ENCODE assay signal across 8 cellular contexts in the genomic region with DNA sequence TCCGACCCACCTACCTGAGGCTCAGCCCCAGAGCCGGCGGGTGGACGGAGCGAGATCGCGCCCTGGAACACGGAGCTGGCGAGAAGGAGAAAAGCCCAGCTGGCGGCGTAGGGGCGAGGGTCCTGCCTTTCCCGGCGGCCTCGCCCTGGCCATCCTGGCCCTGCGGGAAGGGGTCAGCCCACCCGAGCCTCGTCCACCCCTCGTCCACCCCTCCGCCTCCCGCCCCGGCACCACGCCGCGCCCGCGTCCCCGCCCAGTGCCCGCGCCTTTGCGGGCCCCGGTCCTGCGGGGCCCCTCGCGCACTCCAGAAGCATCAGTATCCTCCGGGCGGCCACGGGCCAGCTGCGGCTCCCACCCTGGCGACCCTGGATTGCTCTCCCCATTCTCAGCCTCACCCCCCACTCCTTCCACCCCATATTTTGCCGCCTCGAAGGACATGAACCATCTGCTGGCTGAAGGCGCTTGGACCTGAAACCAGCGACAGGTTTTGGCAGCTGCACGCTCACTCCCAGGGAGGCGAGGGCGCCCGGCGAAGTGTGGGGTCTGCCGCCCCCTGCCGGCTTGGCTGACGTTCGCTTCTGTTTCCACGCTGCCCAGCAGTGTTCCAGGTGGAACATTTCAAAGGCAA.
DNase-seq lines count a peak whose midpoint lies in the region; ATAC-seq and TF ChIP-seq lines count a peak whose summit lies in the region.

No MANE protein-coding gene starts in this region.

- peak overlapping the region; percentile 93 for H3K4me2 ChIP-seq in skeletal muscle satellite cell (ENCODE audit: low read length)

- TF ChIP-seq CTCF in brain microvascular endothelial cell (IDR thresholded peaks at IDR 0.05; ENCODE audit: low read depth, low read length, missing control alignments) = peak; percentile 82

- H3K27ac Mint-ChIP-seq in T-helper 2 cell treated with Interferon-gamma antibody and Interleukin-4, amounts not matched to agents 5 μg/mL and 100 μg/mL, for 36 hours = no peak overlapping the region

- DNase-seq in DMS 273 (lab: John Stamatoyannopoulos, UW; ENCODE audit: unreplicated experiment) (peak; percentile 90), HuH-7.5 (ENCODE audit: low spot score) (peak; percentile 74), brain microvascular endothelial cell (peak; percentile 35), iPS-NIHi7 (ENCODE audit: extremely low spot score) (peak; percentile 90), posterior vena cava (ENCODE audit: low spot score) (no peak)
- peak; percentile 36 for DNase-seq in T-helper 2 cell treated with Interferon-gamma antibody and Interleukin-4, amounts not matched to agents 5 μg/mL and 100 μg/mL, for 36 hours (ENCODE audit: low spot score)

- H3K27ac ChIP-seq in brain microvascular endothelial cell = no peak overlapping the region

- H3K9me3 ChIP-seq in skeletal muscle satellite cell (replicated peaks; ENCODE audit: low read length) = no peaks in the 10 kb centered on the region

- intact Hi-C loops in posterior vena cava (cut with DNase I) = no loop called here

- in situ Hi-C loops in brain microvascular endothelial cell (cut with HindIII; ENCODE audit: low pct_ligation_motif_present, low sequenced_read_pairs) = no loop called here

- H3K4me1 Mint-ChIP-seq in T-helper 2 cell treated with Interferon-gamma antibody and Interleukin-4, amounts not matched to agents 5 μg/mL and 100 μg/mL, for 36 hours (ENCODE audit: low read depth) = no peaks in the 10 kb centered on the region

- peaks cover 20% of the 10 kb centered on the region for H3K27me3 Mint-ChIP-seq in T-helper 2 cell treated with Interferon-gamma antibody and Interleukin-4, amounts not matched to agents 5 μg/mL and 100 μg/mL, for 36 hours (ENCODE audit: low read depth)

- H3K27me3 ChIP-seq in brain microvascular endothelial cell (replicated peaks) (no peaks in the 10 kb centered on the region), skeletal muscle satellite cell (ENCODE audit: control insufficient read depth, insufficient read depth, low read length) (peaks cover 8% of the 10 kb centered on the region)

- H3K4me3 Mint-ChIP-seq in T-helper 2 cell treated with Interferon-gamma antibody and Interleukin-4, amounts not matched to agents 5 μg/mL and 100 μg/mL, for 36 hours = peak overlapping the region; percentile 78

- H3K9ac ChIP-seq in skeletal muscle satellite cell (ENCODE audit: low read depth, low read length) = peak overlapping the region; percentile 18

- H3K4me3 ChIP-seq in brain microvascular endothelial cell (ENCODE audit: low read depth, low read length) (peak overlapping the region; percentile 39), skeletal muscle satellite cell (ENCODE audit: low read length) (peak overlapping the region; percentile 72)

- H3K36me3 ChIP-seq in brain microvascular endothelial cell (replicated peaks) (no peaks in the 10 kb centered on the region), skeletal muscle satellite cell (ENCODE audit: insufficient read depth, low read length) (no peaks in the 10 kb centered on the region)

- H3K4me1 ChIP-seq in skeletal muscle satellite cell (ENCODE audit: control insufficient read depth, insufficient read depth, low read length) = no peaks in the 10 kb centered on the region

- H3K9me3 Mint-ChIP-seq in T-helper 2 cell treated with Interferon-gamma antibody and Interleukin-4, amounts not matched to agents 5 μg/mL and 100 μg/mL, for 36 hours = no peaks in the 10 kb centered on the region

- ATAC-seq in GM21529 (IDR thresholded peaks at IDR 0.05; ENCODE audit: unreplicated experiment) = peak; percentile 95

- H3K36me3 Mint-ChIP-seq in T-helper 2 cell treated with Interferon-gamma antibody and Interleukin-4, amounts not matched to agents 5 μg/mL and 100 μg/mL, for 36 hours (ENCODE audit: low read depth) = no peaks in the 10 kb centered on the region
